Comparison of ENCODE assay signal across 8 cellular contexts in genomic region chr1:204128464-204128963, GRCh38. TPM values are rescaled to one million over a fixed set of nuclear protein-coding genes. Genes with fewer than 3 reads are reported as not detected.
A peak's percentile ranks its signal among the peaks of the same experiment; 100 is the strongest.
DNase-seq lines count a peak whose midpoint lies in the region; ATAC-seq, FAIRE-seq and TF ChIP-seq lines count a peak whose summit lies in the region.

No MANE protein-coding gene starts in this region.

- no peak overlapping the region for H4K91ac ChIP-seq in mesenchymal stem cell (ENCODE audit: low read length)

- CTCF ChIA-PET in A549 (lab: Yijun Ruan, JAX), result interaction anchor here (0.6 to 32.2 kb wide), 64 partner anchors 10 to 474 kb away, joined by 3 to 757 read pairs (median 4); partner anchors contain the start of genes ETNK2, SNRPE and SOX13
- CTCF ChIA-PET in activated naive CD4-positive, alpha-beta T cell treated with anti-CD3 and anti-CD28 coated beads for 36 hours (lab: Charles Lee), result interaction anchor here (0.6 to 4.2 kb wide), 25 partner anchors 8 to 269 kb away, joined by 3 to 41 read pairs (median 5); no protein-coding TSS in a partner anchor

- no peak for TF ChIP-seq POLR2A in A549 (IDR thresholded peaks at IDR 0.05; ENCODE audit: low read length)

- no peak overlapping the region for H2BK15ac ChIP-seq in mesenchymal stem cell (ENCODE audit: low read depth, poor library complexity, severe bottlenecking)

- H3K27me3 ChIP-seq in astrocyte (ENCODE audit: insufficient read depth, low read length), result no peaks in the 10 kb centered on the region
- H3K27me3 ChIP-seq in mesenchymal stem cell (ENCODE audit: control insufficient read depth in 1 of 2, insufficient read depth in 1 of 2, low read length in 2 of 2), result no peaks in the 10 kb centered on the region

- peaks cover under 1% of the 10 kb centered on the region; the same call in 1 of the 2 replicates for H3K27me3 Mint-ChIP-seq in HFFc6 (ENCODE audit: insufficient read depth)
- H3K27me3 Mint-ChIP-seq in astrocyte (ENCODE audit: low read depth, unreplicated experiment), result peaks cover 2% of the 10 kb centered on the region
- no peaks in the 10 kb centered on the region for H3K27me3 Mint-ChIP-seq in activated naive CD4-positive, alpha-beta T cell treated with anti-CD3 and anti-CD28 coated beads for 36 hours (ENCODE audit: low read depth)

- ATAC-seq in A549, result peak; percentile 14 to 15; a peak in 4 of 6 replicates
- ATAC-seq in GM19035 (IDR thresholded peaks at IDR 0.05; ENCODE audit: unreplicated experiment), result no peak

- peaks cover 50% of the 10 kb centered on the region for H3K4me1 Mint-ChIP-seq in HFFc6 (ENCODE audit: low read depth)
- H3K4me1 Mint-ChIP-seq in astrocyte (ENCODE audit: low read depth, unreplicated experiment), result peaks cover 15% of the 10 kb centered on the region
- peaks cover 7% of the 10 kb centered on the region for H3K4me1 Mint-ChIP-seq in activated naive CD4-positive, alpha-beta T cell treated with anti-CD3 and anti-CD28 coated beads for 36 hours (ENCODE audit: low read depth)

- H3K4me2 ChIP-seq in A549, result peak overlapping the region; percentile 75
- peak overlapping the region; percentile 60 for H3K4me2 ChIP-seq in astrocyte (ENCODE audit: low read length)
- H3K4me2 ChIP-seq in mesenchymal stem cell (ENCODE audit: low read length, poor library complexity, severe bottlenecking), result no peak overlapping the region

- peak overlapping the region in 1 of 2 experiments; percentile 9 for H3K4ac ChIP-seq in mesenchymal stem cell (ENCODE audit: low read depth in 1 of 2, low read length in 2 of 2)

- TF ChIP-seq CTCF in A549 (IDR thresholded peaks at IDR 0.05), result no peak
- no peak for TF ChIP-seq CTCF in HFFc6 (IDR thresholded peaks at IDR 0.05)
- TF ChIP-seq CTCF in astrocyte (IDR thresholded peaks at IDR 0.05; ENCODE audit: insufficient read depth, low read depth, low read length), result no peak

- H4K20me1 ChIP-seq in astrocyte (ENCODE audit: insufficient read depth, low read length), result no peaks in the 10 kb centered on the region

- H3K4me3 Mint-ChIP-seq in HFFc6 (no peak overlapping the region), astrocyte (ENCODE audit: unreplicated experiment) (no peak overlapping the region)
- no peak overlapping the region for H3K4me3 Mint-ChIP-seq in activated naive CD4-positive, alpha-beta T cell treated with anti-CD3 and anti-CD28 coated beads for 36 hours

- no peaks in the 10 kb centered on the region for H3K79me1 ChIP-seq in mesenchymal stem cell (replicated peaks; ENCODE audit: low read length, poor library complexity, severe bottlenecking)

- H4K8ac ChIP-seq in mesenchymal stem cell (ENCODE audit: low read length), result peak overlapping the region; percentile 71

- H3K36me3 ChIP-seq in astrocyte (ENCODE audit: insufficient read depth, low read length) (no peaks in the 10 kb centered on the region), mesenchymal stem cell (ENCODE audit: control insufficient read depth in 1 of 2, insufficient read depth in 2 of 2, low read depth in 1 of 2, low read length in 2 of 2) (peaks cover 3 to 31% of the 10 kb centered on the region in 2 experiments)

- H3K9me3 ChIP-seq in A549, result no peaks in the 10 kb centered on the region
- H3K9me3 ChIP-seq in astrocyte (ENCODE audit: insufficient read depth, low read depth, low read length), result no peaks in the 10 kb centered on the region
- no peaks in the 10 kb centered on the region for H3K9me3 ChIP-seq in mesenchymal stem cell (ENCODE audit: control insufficient read depth, low read length)

- H2BK120ac ChIP-seq in mesenchymal stem cell (ENCODE audit: low read depth, low read length), result no peak overlapping the region

- H3K23ac ChIP-seq in mesenchymal stem cell (ENCODE audit: low read length in 2 of 2), result no peak overlapping the region

- H3K9me3 Mint-ChIP-seq in HFFc6 (no peaks in the 10 kb centered on the region), astrocyte (ENCODE audit: unreplicated experiment) (no peaks in the 10 kb centered on the region)
- H3K9me3 Mint-ChIP-seq in activated naive CD4-positive, alpha-beta T cell treated with anti-CD3 and anti-CD28 coated beads for 36 hours, result no peaks in the 10 kb centered on the region

- H3K4me3 ChIP-seq in A549 (no peak overlapping the region), astrocyte (ENCODE audit: insufficient read depth, low read depth, low read length) (peak overlapping the region; percentile 7), mesenchymal stem cell (ENCODE audit: insufficient read depth in 1 of 2, low read depth in 1 of 2, low read length in 2 of 2) (no peak overlapping the region)

- WGBS in A549 (ENCODE audit: missing lambda C conversion rate), result 69% methylated on average over 4 of the region's 4 CpGs
- WGBS in mesenchymal stem cell, result 80% methylated on average over 4 of the region's 4 CpGs

- intact Hi-C loops in activated naive CD4-positive, alpha-beta T cell treated with anti-CD3 and anti-CD28 coated beads for 36 hours (cut with micrococcal nuclease), result loop anchor here (2.0 to 10.0 kb wide), 2 partner anchors 84 to 624 kb away; no protein-coding TSS in a partner anchor

- H3K27ac Mint-ChIP-seq in HFFc6 (peak overlapping the region; percentile 73; the same call in 1 of the 2 replicates), astrocyte (ENCODE audit: unreplicated experiment) (no peak overlapping the region)
- no peak overlapping the region for H3K27ac Mint-ChIP-seq in activated naive CD4-positive, alpha-beta T cell treated with anti-CD3 and anti-CD28 coated beads for 36 hours

- no peaks in the 10 kb centered on the region for H3K79me2 ChIP-seq in astrocyte (ENCODE audit: insufficient read depth, low read length)

- no peak for TF ChIP-seq RAD21 in A549 (conservative IDR thresholded peaks at IDR 0.05 in 1 of 2, IDR thresholded peaks at IDR 0.05 in 1 of 2)

- H3K14ac ChIP-seq in mesenchymal stem cell (ENCODE audit: low read length in 2 of 2), result no peak overlapping the region

- H2AK5ac ChIP-seq in mesenchymal stem cell (ENCODE audit: low read length, severe bottlenecking), result peak overlapping the region; percentile 62

- H2BK5ac ChIP-seq in mesenchymal stem cell (ENCODE audit: low read depth, low read length, poor library complexity, severe bottlenecking), result no peak overlapping the region

- DNase-seq in A549 (ENCODE audit: low read depth in 1 of 2, low spot score in 1 of 2) (no peak), HFFc6 (no peak), astrocyte (ENCODE audit: low read depth) (no peak), mesenchymal stem cell (no peak), NCI-H146 treated with DMSO at 0.1 percent for 48 hours (lab: John Stamatoyannopoulos, UW; ENCODE audit: unreplicated experiment) (no peak), NCI-H2029 treated with DMSO at 0.1 percent for 48 hours (lab: John Stamatoyannopoulos, UW) (no peak)
- DNase-seq in activated naive CD4-positive, alpha-beta T cell treated with anti-CD3 and anti-CD28 coated beads for 36 hours, result no peak

- H3K18ac ChIP-seq in mesenchymal stem cell (ENCODE audit: low read depth in 1 of 2, low read length in 2 of 2), result no peak overlapping the region

- H2AFZ ChIP-seq in astrocyte (ENCODE audit: low read depth, low read length), result peak overlapping the region; percentile 67
- no peak overlapping the region for H2AFZ ChIP-seq in mesenchymal stem cell (ENCODE audit: low read depth, low read length)

- peak overlapping the region; percentile 51 for H3K9ac ChIP-seq in astrocyte (ENCODE audit: low read length)
- H3K9ac ChIP-seq in mesenchymal stem cell (ENCODE audit: low read length), result peak overlapping the region; percentile 50

- H3K27ac ChIP-seq in A549, result peak overlapping the region in 1 of 2 experiments; percentile 78; a peak in 3 of 6 replicates
- H3K27ac ChIP-seq in astrocyte (ENCODE audit: low read depth, low read length), result no peak overlapping the region
- H3K27ac ChIP-seq in mesenchymal stem cell (ENCODE audit: low read length, poor library complexity, severe bottlenecking), result no peak overlapping the region

- H3K36me3 Mint-ChIP-seq in HFFc6 (ENCODE audit: low read depth) (no peaks in the 10 kb centered on the region; the same call in 1 of the 2 replicates), astrocyte (ENCODE audit: low read depth, unreplicated experiment) (peaks cover 2% of the 10 kb centered on the region)
- no peaks in the 10 kb centered on the region for H3K36me3 Mint-ChIP-seq in activated naive CD4-positive, alpha-beta T cell treated with anti-CD3 and anti-CD28 coated beads for 36 hours (ENCODE audit: low read depth)

- peaks cover 31% of the 10 kb centered on the region for H3K4me1 ChIP-seq in A549
- H3K4me1 ChIP-seq in astrocyte (ENCODE audit: insufficient read depth, low read length), result peaks cover 35% of the 10 kb centered on the region
- peaks cover 27% of the 10 kb centered on the region for H3K4me1 ChIP-seq in mesenchymal stem cell (ENCODE audit: control insufficient read depth, insufficient read depth, low read depth, low read length)

- FAIRE-seq in A549 (lab: Jason Lieb, UNC) (no peak), astrocyte (lab: Jason Lieb, UNC) (no peak)

- H2BK12ac ChIP-seq in mesenchymal stem cell (ENCODE audit: low read length in 2 of 2), result peak overlapping the region in 1 of 2 experiments; percentile 76

- POLR2A ChIA-PET in A549 (lab: Yijun Ruan, JAX), result interaction anchor here (1.0 to 3.9 kb wide), 4 partner anchors 256 to 266 kb away, joined by 3 to 40 read pairs (median 6); partner anchors contain the start of gene SNRPE

- TF ChIP-seq EP300 in A549 (IDR thresholded peaks at IDR 0.05), result no peak

RNA-seq across cellular contexts. Expression of gene ETNK2, which starts 23.3 kb away (rescaled TPM):
- polyA plus RNA-seq in A549 (2011; rRNA removed), result 5.1 and 5.2 TPM in 2 replicates
- 2.7 and 4.5 TPM in 2 replicates for polyA plus RNA-seq in A549 (2012; cell fraction: cytosol; rRNA removed)
- polyA plus RNA-seq in A549 (2012; cell fraction: nucleus; rRNA removed), result 2.1 and 3.5 TPM in 2 replicates
- polyA plus RNA-seq in A549 (2017; fragmentation: RNase III; extraction: RNeasy Plus Mini Kit Qiagen cat#74134 plus additional on column Dnase treatment), result 2.3 to 3.5 TPM (median 3.4 TPM) in 3 replicates
- 5.1 and 6.7 TPM in 2 replicates for polyA minus RNA-seq in A549 (2011; rRNA and poly(A)+ RNA removed)
- total RNA-seq in HFFc6 (2021; fragmentation: NEBNext Ultra II Directional; extraction: Animal tissue kit (Norgen Biotek cat#: 25700)), result 1 to 10 TPM; 3.1 to 6.3 (median 3.9) TPM
- 8.2 and 9.7 TPM in 2 replicates for total RNA-seq in astrocyte
- polyA plus RNA-seq in mesenchymal stem cell (2013, experiment 1 of 2), result 5.0 TPM
- 4.8 TPM for polyA plus RNA-seq in mesenchymal stem cell (2013, experiment 2 of 2)
- total RNA-seq in activated naive CD4-positive, alpha-beta T cell treated with anti-CD3 and anti-CD28 coated beads for 36 hours, result under 1 TPM; 0.77 to 0.93 TPM

RNA-seq across cellular contexts. Expression of gene REN, which starts 37.6 kb away (rescaled TPM):
- polyA plus RNA-seq in A549 (2011; rRNA removed) (not detected in 2 replicates), A549 (2017; fragmentation: RNase III; extraction: RNeasy Plus Mini Kit Qiagen cat#74134 plus additional on column Dnase treatment) (not detected in 3 replicates)
- polyA plus RNA-seq in A549 (2012; cell fraction: cytosol; rRNA removed), result not detected in 2 replicates
- not detected in 2 replicates for polyA plus RNA-seq in A549 (2012; cell fraction: nucleus; rRNA removed)
- polyA minus RNA-seq in A549 (2011; rRNA and poly(A)+ RNA removed), result not detected in 2 replicates
- under 1 TPM in 5 of 6 experiments, not detected in 1; 0.17 to 0.39 (median 0.34) TPM for total RNA-seq in HFFc6 (2021; fragmentation: NEBNext Ultra II Directional; extraction: Animal tissue kit (Norgen Biotek cat#: 25700))
- not detected in 2 replicates for total RNA-seq in astrocyte
- 0.10 TPM for polyA plus RNA-seq in mesenchymal stem cell (2013, experiment 1 of 2)
- polyA plus RNA-seq in mesenchymal stem cell (2013, experiment 2 of 2), result 0.07 TPM
- not detected for total RNA-seq in activated naive CD4-positive, alpha-beta T cell treated with anti-CD3 and anti-CD28 coated beads for 36 hours

RNA-seq across cellular contexts. Expression of gene SOX13, which starts 55.6 kb away (rescaled TPM):
- polyA plus RNA-seq in A549 (2011; rRNA removed) (9.8 TPM in 2 replicates), A549 (2017; fragmentation: RNase III; extraction: RNeasy Plus Mini Kit Qiagen cat#74134 plus additional on column Dnase treatment) (6.8 to 7.3 TPM (median 7.0 TPM) in 3 replicates)
- polyA plus RNA-seq in A549 (2012; cell fraction: cytosol; rRNA removed), result 12.0 and 16.0 TPM in 2 replicates
- 39.1 and 39.4 TPM in 2 replicates for polyA plus RNA-seq in A549 (2012; cell fraction: nucleus; rRNA removed)
- 15.7 and 17.6 TPM in 2 replicates for polyA minus RNA-seq in A549 (2011; rRNA and poly(A)+ RNA removed)
- total RNA-seq in HFFc6 (2021; fragmentation: NEBNext Ultra II Directional; extraction: Animal tissue kit (Norgen Biotek cat#: 25700)), result 10 to 100 TPM in 5 of 6 experiments, 1 to 10 TPM in 1; 9.9 to 13.5 (median 11.1) TPM
- 9.2 and 12.4 TPM in 2 replicates for total RNA-seq in astrocyte
- 5.9 TPM for polyA plus RNA-seq in mesenchymal stem cell (2013, experiment 1 of 2)
- polyA plus RNA-seq in mesenchymal stem cell (2013, experiment 2 of 2), result 5.8 TPM
- under 1 TPM; 0.10 to 0.17 TPM for total RNA-seq in activated naive CD4-positive, alpha-beta T cell treated with anti-CD3 and anti-CD28 coated beads for 36 hours
